ENCODE assay signal across 8 cellular contexts in genomic region chr3:27357665-27358258, GRCh38. TPM values are rescaled to one million over a fixed set of nuclear protein-coding genes. Genes with fewer than 3 reads are reported as not detected.
A peak's percentile ranks its signal among the peaks of the same experiment; 100 is the strongest.
DNase-seq lines count a peak whose midpoint lies in the region; ATAC-seq and TF ChIP-seq lines count a peak whose summit lies in the region.

No MANE protein-coding gene starts in this region.

- H3K27me3 ChIP-seq in gastroesophageal sphincter (no peaks in the 10 kb centered on the region), sigmoid colon (no peaks in the 10 kb centered on the region)

- H3K4me1 ChIP-seq in gastroesophageal sphincter (no peaks in the 10 kb centered on the region), sigmoid colon (peaks cover 0 to 20% (median 3%) of the 10 kb centered on the region in 4 donors)

- H3K27ac ChIP-seq in gastroesophageal sphincter (no peak overlapping the region), sigmoid colon (no peak overlapping the region)

- WGBS in gastroesophageal sphincter (ENCODE audit: low coverage in 1 of 2), 2 donors, result 33 to 55% methylated on average over 1 of the region's 1 CpG
- 28 to 31% methylated on average over 1 of the region's 1 CpG for WGBS in sigmoid colon, 2 donors

- peak; percentile 30 for DNase-seq in COLO668 (lab: John Stamatoyannopoulos, UW; ENCODE audit: unreplicated experiment)
- peak; percentile 55 to 74 for DNase-seq in NOMO-1 (lab: John Stamatoyannopoulos, UW; ENCODE audit: unreplicated experiment in 2 of 2)
- peak; percentile 45 for DNase-seq in activated T-cell treated with anti-CD3 and anti-CD28 coated beads for 24 hours (ENCODE audit: low read depth)
- no peak for DNase-seq in sigmoid colon
- DNase-seq in dedifferentiated amniotic fluid mesenchymal stem cell (ENCODE audit: extremely low spot score), result no peak

- peak; percentile 18 to 53 (median 35) for TF ChIP-seq CTCF in gastroesophageal sphincter (IDR thresholded peaks at IDR 0.05)
- TF ChIP-seq CTCF in sigmoid colon (IDR thresholded peaks at IDR 0.05), result peak in 3 of 4 experiments; percentile 14 to 30 (median 17)

- H3K9me3 ChIP-seq in gastroesophageal sphincter (no peaks in the 10 kb centered on the region), sigmoid colon (no peaks in the 10 kb centered on the region)

- TF ChIP-seq POLR2A in gastroesophageal sphincter (IDR thresholded peaks at IDR 0.05), result no peak
- no peak for TF ChIP-seq POLR2A in sigmoid colon (IDR thresholded peaks at IDR 0.05)

- TF ChIP-seq EP300 in gastroesophageal sphincter (IDR thresholded peaks at IDR 0.05) (no peak), sigmoid colon (IDR thresholded peaks at IDR 0.05) (no peak)

- no peaks in the 10 kb centered on the region for H3K36me3 ChIP-seq in gastroesophageal sphincter
- no peaks in the 10 kb centered on the region for H3K36me3 ChIP-seq in sigmoid colon

- ATAC-seq in GM19035 (IDR thresholded peaks at IDR 0.05; ENCODE audit: unreplicated experiment) (peak; percentile 88), HG03135 (IDR thresholded peaks at IDR 0.05; ENCODE audit: unreplicated experiment) (peak; percentile 88), gastroesophageal sphincter (no peak)

- intact Hi-C loops in sigmoid colon (cut with DNase I), result no loop called here

- H3K4me3 ChIP-seq in gastroesophageal sphincter (no peak overlapping the region), sigmoid colon (no peak overlapping the region)

RNA-seq across cellular contexts. Expression of gene NEK10, which starts 11.4 kb away (rescaled TPM):
- total RNA-seq in gastroesophageal sphincter (1 to 10 TPM in 3 of 4 donors, under 1 TPM in 1; 0.62 to 2.7 (median 1.5) TPM), sigmoid colon (10 to 100 TPM in 3 of 4 donors, 1 to 10 TPM in 1; 7.2 to 20.3 (median 14.0) TPM)
- under 1 TPM in 1 of 3 donors, not detected in 2; 0.44 TPM for polyA plus RNA-seq in sigmoid colon

Comparison
In these comparisons a context has a peak if more than half of its experiments do, and no peak if none do; other contexts are left out.
1. DNase-seq: peak in COLO668 (single experiment), NOMO-1 (2 of 2) and activated T-cell treated with anti-CD3 and anti-CD28 coated beads for 24 hours (single experiment); none in sigmoid colon (single experiment) and dedifferentiated amniotic fluid mesenchymal stem cell (single experiment).